8 cellular contexts compared by ENCODE assay signal in genomic region chr1:30807318-30808066, GRCh38. TPM values are rescaled to one million over a fixed set of nuclear protein-coding genes. Genes with fewer than 3 reads are reported as not detected.
DNase-seq lines count a peak whose midpoint lies in the region; ATAC-seq, FAIRE-seq and TF ChIP-seq lines count a peak whose summit lies in the region.

No MANE protein-coding gene starts in this region.

- H2BK120ac ChIP-seq in H1 (replicated peaks; ENCODE audit: low read depth, low read length), result no peak overlapping the region

- FAIRE-seq in H1 (lab: Jason Lieb, UNC), result no peak

- no peak overlapping the region for H2BK15ac ChIP-seq in H1 (ENCODE audit: low read length)

- H3K23ac ChIP-seq in H1 (ENCODE audit: insufficient read length), result no peak overlapping the region

- no peaks in the 10 kb centered on the region for H3K9me3 ChIP-seq in H1 (ENCODE audit: insufficient read depth in 2 of 2, low read depth in 1 of 2, low read length in 1 of 2)

- peaks cover 0 to 7% (median 3%) of the 10 kb centered on the region in 4 experiments; a peak in 2 of 7 replicates for H3K27me3 ChIP-seq in H1 (replicated peaks in 1 of 4; ENCODE audit: control insufficient read depth in 3 of 4, extremely low read depth in 1 of 4, insufficient read depth in 3 of 4, low read length in 3 of 4)

- no peaks in the 10 kb centered on the region for H3K23me2 ChIP-seq in H1 (ENCODE audit: low read depth, low read length)

- H4K20me1 ChIP-seq in H1 (replicated peaks in 1 of 2; ENCODE audit: control insufficient read depth in 1 of 2, insufficient read depth in 2 of 2, low read length in 2 of 2), result no peaks in the 10 kb centered on the region

- H3K4me1 Mint-ChIP-seq in Calu3 (ENCODE audit: low read depth, unreplicated experiment), result peaks cover 8% of the 10 kb centered on the region

- no peak overlapping the region for H3K27ac Mint-ChIP-seq in Calu3 (ENCODE audit: unreplicated experiment)

- no peak overlapping the region for H3K9ac ChIP-seq in H1 (replicated peaks in 1 of 4; ENCODE audit: extremely low read depth in 1 of 4, low read depth in 3 of 4, low read length in 3 of 4)

- 0 out of 2 replicates have a peak overlapping the region, but pooled peaks have one; percentile 31 for H2BK5ac ChIP-seq in H1 (ENCODE audit: low read depth, low read length)

- no peak overlapping the region for H3K4me3 ChIP-seq in H1 (ENCODE audit: extremely low read depth in 1 of 4, insufficient read depth in 2 of 4, low read depth in 3 of 4, low read length in 4 of 4)

- no peak overlapping the region for H3K18ac ChIP-seq in H1 (ENCODE audit: extremely low read depth, low read length)

- POLR2A ChIA-PET in H1 (lab: Charles Lee; ENCODE audit: partially characterized antibody), result interaction anchor here (2.2 kb wide), 1 partner anchor 9 kb away, joined by 8 read pairs; no protein-coding TSS in a partner anchor

- no peak for TF ChIP-seq EP300 in H1 (IDR thresholded peaks at IDR 0.05; ENCODE audit: borderline replicate concordance in 1 of 2, low read depth in 2 of 2, low read length in 2 of 2)

- no peak overlapping the region for H2BK12ac ChIP-seq in H1 (ENCODE audit: low read depth, low read length)

- no peak overlapping the region for H3K27ac ChIP-seq in H1 (ENCODE audit: low read depth, low read length)

- no peak overlapping the region for H4K8ac ChIP-seq in H1 (ENCODE audit: extremely low read depth, insufficient read depth, low read length)

- TF ChIP-seq RAD21 in H1 (IDR thresholded peaks at IDR 0.05 in 1 of 2, conservative IDR thresholded peaks at IDR 0.05 in 1 of 2; ENCODE audit: low read depth in 2 of 2, low read length in 2 of 2), result no peak

- no peaks in the 10 kb centered on the region for H3K79me2 ChIP-seq in H1 (ENCODE audit: control insufficient read depth in 1 of 2, insufficient read depth in 2 of 2, low read length in 2 of 2)

- H2AK5ac ChIP-seq in H1 (ENCODE audit: low read depth, low read length), result no peak overlapping the region

- no peak overlapping the region for H3K4me2 ChIP-seq in H1 (ENCODE audit: insufficient read depth in 1 of 2, low read depth in 2 of 2, low read length in 2 of 2)

- TF ChIP-seq POLR2A in H1 (IDR thresholded peaks at IDR 0.05; ENCODE audit: control extremely low read depth in 1 of 2, low read depth in 2 of 2, low read length in 2 of 2), result no peak

- CTCF ChIA-PET in H1 (lab: Charles Lee; ENCODE audit: partially characterized antibody), result interaction anchor here (0.6 to 38.1 kb wide), 10 partner anchors 14 to 114 kb away, joined by 3 to 1519 read pairs (median 37); partner anchors contain the start of gene SDC3
- CTCF ChIA-PET in Calu3 (lab: Charles Lee), result interaction anchor here (1.6 to 3.4 kb wide), 2 partner anchors 28 to 104 kb away, joined by 4 to 10 read pairs; no protein-coding TSS in a partner anchor

- peak; percentile 33 for DNase-seq in H4 (ENCODE audit: low spot score)
- peak; percentile 63 for DNase-seq in NCI-H2196 (lab: John Stamatoyannopoulos, UW; ENCODE audit: unreplicated experiment)
- DNase-seq in H1 (ENCODE audit: low read depth in 1 of 2, low spot score in 2 of 2), result no peak
- DNase-seq in renal cortical epithelial cell (ENCODE audit: low read depth), result peak; percentile 51
- DNase-seq in activated naive CD4-positive, alpha-beta T cell treated with anti-CD3 and anti-CD28 coated beads, Interleukin-2, amount 50 U/mL, for 16 hours, result no peak
- no peak for DNase-seq in Calu3
- DNase-seq in effector CD4-positive, alpha-beta T cell, result no peak

- no peak overlapping the region for H3K4ac ChIP-seq in H1 (replicated peaks; ENCODE audit: insufficient read length, low read depth, low read length)

- 89% methylated on average over 26 of the region's 41 CpGs; no CpG with 5 or more reads in 1 of the 2 experiments for WGBS in H1 (ENCODE audit: extremely low coverage in 1 of 2, insufficient coverage in 1 of 2, insufficient read length in 1 of 2, insufficient replicate concordance in 2 of 2, low coverage in 1 of 2, low lambda C conversion rate in 2 of 2, missing lambda C conversion rate in 1 of 2), 2 experiments

- no peak overlapping the region for H2BK20ac ChIP-seq in H1 (ENCODE audit: low read length)

- no peak overlapping the region for H4K91ac ChIP-seq in H1 (replicated peaks; ENCODE audit: insufficient read length, low read length)

- peaks cover 26% of the 10 kb centered on the region for H3K27me3 Mint-ChIP-seq in Calu3 (ENCODE audit: unreplicated experiment)

- intact Hi-C loops in Calu3 (cut with micrococcal nuclease; ENCODE audit: unreplicated experiment), result no loop called here

- H3K79me1 ChIP-seq in H1 (ENCODE audit: low read depth, low read length), result no peaks in the 10 kb centered on the region

- H3K56ac ChIP-seq in H1 (replicated peaks; ENCODE audit: insufficient read length, low read depth, low read length), result no peak overlapping the region

- H3K36me3 Mint-ChIP-seq in Calu3 (ENCODE audit: insufficient read depth, unreplicated experiment), result no peaks in the 10 kb centered on the region

- peaks cover 19 to 40% (median 22%) of the 10 kb centered on the region in 4 experiments for H3K4me1 ChIP-seq in H1 (replicated peaks in 1 of 4; ENCODE audit: control insufficient read depth in 3 of 4, insufficient read depth in 4 of 4, low read length in 3 of 4)

- no peak for ATAC-seq in HG03457 (IDR thresholded peaks at IDR 0.05; ENCODE audit: unreplicated experiment)

- no peak overlapping the region for H2AFZ ChIP-seq in H1 (ENCODE audit: low read length)

- no peak overlapping the region for H3K4me3 Mint-ChIP-seq in Calu3 (ENCODE audit: low read depth, unreplicated experiment)

- H3K9me3 Mint-ChIP-seq in Calu3 (ENCODE audit: low read depth, unreplicated experiment), result no peaks in the 10 kb centered on the region

- no peaks in the 10 kb centered on the region for H3K36me3 ChIP-seq in H1 (ENCODE audit: control insufficient read depth in 2 of 4, insufficient read depth in 4 of 4, low read length in 3 of 4)

- no peak overlapping the region for H3K14ac ChIP-seq in H1 (ENCODE audit: insufficient read length)

- TF ChIP-seq CTCF in H1 (IDR thresholded peaks at IDR 0.05; ENCODE audit: control extremely low read depth in 1 of 3, insufficient read depth in 1 of 3, low read depth in 1 of 3, low read length in 3 of 3) (no peak), Calu3 (IDR thresholded peaks at IDR 0.05; ENCODE audit: unreplicated experiment) (no peak)

- no TSS peak for BruUV-seq in Calu3 (replicated peaks; lab: Mats Ljungman, UMichigan)

- H4K5ac ChIP-seq in H1 (ENCODE audit: insufficient read length, low read depth, low read length), result no peak overlapping the region

TF ChIP-seq in H1, 55 proteins besides CTCF, POLR2A, EP300 and RAD21 (continues in another document):
- TF ChIP-seq MAX (IDR thresholded peaks at IDR 0.05), result no peak
- TF ChIP-seq HDAC6 (IDR thresholded peaks at IDR 0.05; ENCODE audit: low read depth, low read length), result no peak
- no peak for TF ChIP-seq USF2 (IDR thresholded peaks at IDR 0.05; ENCODE audit: low read length)

RNA-seq across cellular contexts. Expression of gene LAPTM5, which starts 49.9 kb away (rescaled TPM):
- 0.10 TPM in 1 of 2 replicates, not detected in the other for total RNA-seq in H4 (2014; rRNA removed; shearing (Covaris generic))
- total RNA-seq in H1 (2021; fragmentation: NEBNext Ultra II Directional; extraction: Animal tissue kit (Norgen Biotek cat#: 25700)), result 0.37 and 0.52 TPM in 2 replicates
- 0.77 and 1.4 TPM in 2 replicates for polyA plus RNA-seq in H1 (2011; rRNA removed)
- 0.83 TPM for polyA plus RNA-seq in H1 (2011; cell fraction: cytosol; rRNA removed)
- polyA plus RNA-seq in H1 (2011; cell fraction: nucleus; rRNA removed), result 0.46 TPM
- 0.39 to 0.60 TPM (median 0.52 TPM) in 3 of 4 replicates, not detected in the other for polyA plus RNA-seq in H1 (2012, experiment 1 of 2)
- polyA plus RNA-seq in H1 (2012, experiment 2 of 2), result 0.18 TPM
- 0.57 TPM for polyA plus RNA-seq in H1 (2013, experiment 1 of 2)
- 0.99 TPM for polyA plus RNA-seq in H1 (2013, experiment 2 of 2)
- 1.0 and 1.1 TPM in 2 replicates for polyA minus RNA-seq in H1 (2011; rRNA and poly(A)+ RNA removed)
- not detected for polyA minus RNA-seq in H1 (2011; cell fraction: cytosol; rRNA and poly(A)+ RNA removed)
- 0.30 TPM for polyA minus RNA-seq in H1 (2011; cell fraction: nucleus; rRNA and poly(A)+ RNA removed)
- total RNA-seq in renal cortical epithelial cell (0.17 TPM in 1 of 2 replicates, not detected in the other), Calu3 (2022) (not detected in 2 replicates)

Comparison
In these comparisons a context has a peak if more than half of its experiments do, and no peak if none do; other contexts are left out.
1. DNase-seq: peak in H4 (single experiment), NCI-H2196 (single experiment) and renal cortical epithelial cell (single experiment); none in H1 (0 of 2), activated naive CD4-positive, alpha-beta T cell treated with anti-CD3 and anti-CD28 coated beads, Interleukin-2, amount 50 U/mL, for 16 hours (single experiment), Calu3 (single experiment) and effector CD4-positive, alpha-beta T cell (single experiment).